Comparison of ENCODE assay signal across 8 cellular contexts in the genomic region with DNA sequence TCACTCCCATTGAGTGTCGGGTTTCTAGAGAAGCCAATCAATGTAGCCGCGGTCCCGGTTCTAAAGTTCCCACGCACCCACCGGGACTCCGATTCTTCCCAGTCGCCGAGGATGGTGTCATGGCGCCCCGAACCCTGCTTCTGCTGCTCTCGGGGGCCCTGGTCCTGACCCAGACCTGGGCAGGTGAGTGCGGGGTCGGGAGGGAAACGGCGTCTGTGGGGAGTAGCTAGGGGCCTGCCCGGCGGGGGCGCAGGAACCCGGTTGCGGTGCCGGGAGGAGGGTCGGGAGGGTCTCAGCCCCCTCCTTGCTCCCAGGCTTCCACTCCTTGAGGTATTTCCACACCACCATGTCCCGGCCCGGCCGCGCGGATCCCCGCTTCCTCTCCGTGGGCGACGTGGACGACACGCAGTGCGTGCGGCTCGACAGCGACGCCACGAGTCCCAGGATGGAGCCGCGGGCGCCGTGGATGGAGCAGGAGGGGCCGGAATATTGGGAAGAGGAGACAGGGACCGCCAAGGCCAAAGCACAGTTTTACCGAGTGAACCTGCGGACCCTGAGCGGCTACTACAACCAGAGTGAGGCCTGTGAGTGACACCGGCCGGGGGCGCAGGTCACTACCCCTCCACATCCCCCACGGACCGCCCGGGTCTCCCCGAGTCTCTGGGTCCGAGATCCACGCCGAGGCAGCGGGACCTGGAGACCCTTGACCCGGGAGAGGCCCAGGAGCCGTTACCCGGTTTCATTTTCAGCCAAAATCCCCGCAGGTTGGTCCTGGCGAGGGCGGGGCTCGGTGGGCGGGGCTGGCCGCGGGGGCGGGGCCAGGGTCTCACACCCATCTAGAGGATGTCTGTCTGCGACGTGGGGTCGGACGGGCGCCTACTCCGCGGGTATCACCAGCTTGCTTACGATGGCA. TPM values are rescaled to one million over a fixed set of nuclear protein-coding genes. Genes with fewer than 3 reads are reported as not detected.
DNase-seq lines count a peak whose midpoint lies in the region; ATAC-seq and TF ChIP-seq lines count a peak whose summit lies in the region.

No MANE protein-coding gene starts in this region.

- CTCF ChIA-PET in activated CD4-positive, alpha-beta memory T cell treated with anti-CD3 and anti-CD28 coated beads, Interleukin-2, amount 10 ng/mL, durations not matched to agents 7 days and 5 days (lab: Charles Lee), result interaction anchor here (1.3 to 1.7 kb wide), 4 partner anchors 24 to 54 kb away, joined by 3 to 6 read pairs (median 4); no protein-coding TSS in a partner anchor

- DNase-seq in DMS 273 (lab: John Stamatoyannopoulos, UW; ENCODE audit: unreplicated experiment), result peak; percentile 53
- DNase-seq in DMS 273 treated with DMSO at 0.1 percent for 48 hours (lab: John Stamatoyannopoulos, UW), result no peak
- DNase-seq in activated CD4-positive, alpha-beta memory T cell treated with anti-CD3 and anti-CD28 coated beads, Interleukin-2, amount 10 ng/mL, durations not matched to agents 7 days and 5 days, result peak; percentile 82
- peak; percentile 67 for DNase-seq in effector CD4-positive, alpha-beta T cell
- peak; percentile 19 for DNase-seq in mesendoderm
- DNase-seq in stimulated activated CD8-positive, alpha-beta memory T cell treated with anti-CD3 and anti-CD28 coated beads, Interleukin-12 subunit alpha, Interleukin-12 subunit beta, amount 100 ng/mL, for 1 hour (ENCODE audit: low read depth), result peak; percentile 63
- no peak for DNase-seq in BE2C

- no peaks in the 10 kb centered on the region for H3K79me2 ChIP-seq in mesendoderm (ENCODE audit: control insufficient read depth, insufficient read depth, low read length)

- no peak overlapping the region for H2BK15ac ChIP-seq in mesendoderm (replicated peaks; ENCODE audit: low read depth)

- H3K9me3 Mint-ChIP-seq in activated CD4-positive, alpha-beta memory T cell treated with anti-CD3 and anti-CD28 coated beads, Interleukin-2, amount 10 ng/mL, durations not matched to agents 7 days and 5 days, result peaks cover 8% of the 10 kb centered on the region

- H3K9me3 ChIP-seq in BE2C, result no peaks in the 10 kb centered on the region

- ATAC-seq in GM18907 (IDR thresholded peaks at IDR 0.05; ENCODE audit: unreplicated experiment), result no peak

- H3K56ac ChIP-seq in mesendoderm (ENCODE audit: low read length), result peak overlapping the region; percentile 56

- H3K36me3 ChIP-seq in mesendoderm (ENCODE audit: control insufficient read depth, insufficient read depth, low read length) (no peaks in the 10 kb centered on the region), BE2C (no peaks in the 10 kb centered on the region)

- no peak overlapping the region for H3K4ac ChIP-seq in mesendoderm (ENCODE audit: low read depth, low read length)

- H3K27ac ChIP-seq in mesendoderm (ENCODE audit: low read depth, low read length), result no peak overlapping the region

- H3K4me3 ChIP-seq in mesendoderm (ENCODE audit: low read length), result peak overlapping the region; percentile 41
- no peak overlapping the region for H3K4me3 ChIP-seq in BE2C (ENCODE audit: low read depth, low read length)

- WGBS in mesendoderm (ENCODE audit: extremely low coverage, insufficient coverage, low lambda C conversion rate), result no CpG with 5 or more reads among the region's 79 CpGs

- peak overlapping the region; percentile 82 for H3K4me3 Mint-ChIP-seq in activated CD4-positive, alpha-beta memory T cell treated with anti-CD3 and anti-CD28 coated beads, Interleukin-2, amount 10 ng/mL, durations not matched to agents 7 days and 5 days

- H4K5ac ChIP-seq in mesendoderm (ENCODE audit: low read length), result no peak overlapping the region

- H3K27me3 Mint-ChIP-seq in activated CD4-positive, alpha-beta memory T cell treated with anti-CD3 and anti-CD28 coated beads, Interleukin-2, amount 10 ng/mL, durations not matched to agents 7 days and 5 days, result peaks cover 50% of the 10 kb centered on the region

- H3K18ac ChIP-seq in mesendoderm (ENCODE audit: low read length), result no peak overlapping the region

- no peak for TF ChIP-seq CTCF in BE2C (IDR thresholded peaks at IDR 0.05; ENCODE audit: low read depth, low read length)

- peaks cover 15% of the 10 kb centered on the region for H3K36me3 Mint-ChIP-seq in activated CD4-positive, alpha-beta memory T cell treated with anti-CD3 and anti-CD28 coated beads, Interleukin-2, amount 10 ng/mL, durations not matched to agents 7 days and 5 days (ENCODE audit: low read depth)

- H3K27me3 ChIP-seq in mesendoderm (ENCODE audit: insufficient read depth, low read length, poor library complexity) (peaks cover 6% of the 10 kb centered on the region), BE2C (peaks cover 21% of the 10 kb centered on the region)

- peak overlapping the region; percentile 51 for H3K9ac ChIP-seq in mesendoderm (ENCODE audit: low read length)

- no peaks in the 10 kb centered on the region for H3K4me1 ChIP-seq in mesendoderm (ENCODE audit: control insufficient read depth, low read depth, low read length)
- no peaks in the 10 kb centered on the region for H3K4me1 ChIP-seq in BE2C

- no peak overlapping the region for H4K8ac ChIP-seq in mesendoderm (ENCODE audit: low read depth, low read length)

- POLR2A ChIA-PET in activated CD4-positive, alpha-beta memory T cell treated with anti-CD3 and anti-CD28 coated beads, Interleukin-2, amount 10 ng/mL, durations not matched to agents 7 days and 5 days (lab: Charles Lee), result interaction anchor here (1.0 to 1.1 kb wide), 2 partner anchors 43 to 142 kb away, joined by 3 to 4 read pairs; no protein-coding TSS in a partner anchor

- H2BK120ac ChIP-seq in mesendoderm (ENCODE audit: low read depth, low read length), result no peak overlapping the region

- H2AK5ac ChIP-seq in mesendoderm (ENCODE audit: low read length), result no peak overlapping the region

- no peak overlapping the region for H3K27ac Mint-ChIP-seq in activated CD4-positive, alpha-beta memory T cell treated with anti-CD3 and anti-CD28 coated beads, Interleukin-2, amount 10 ng/mL, durations not matched to agents 7 days and 5 days

- no peaks in the 10 kb centered on the region for H3K79me1 ChIP-seq in mesendoderm (ENCODE audit: low read length)

- H3K4me2 ChIP-seq in mesendoderm (ENCODE audit: low read length), result peak overlapping the region; percentile 84

- no peak overlapping the region for H2BK5ac ChIP-seq in mesendoderm (ENCODE audit: low read length)

- peak overlapping the region; percentile 15 for H3K23ac ChIP-seq in mesendoderm (ENCODE audit: low read length)

- peaks cover 20% of the 10 kb centered on the region for H3K4me1 Mint-ChIP-seq in activated CD4-positive, alpha-beta memory T cell treated with anti-CD3 and anti-CD28 coated beads, Interleukin-2, amount 10 ng/mL, durations not matched to agents 7 days and 5 days

RNA-seq across cellular contexts. Expression of gene HLA-G, which starts 35.2 kb away (rescaled TPM):
- under 1 TPM in 1 of 2 experiments, not detected in 1; 0.15 TPM for total RNA-seq in activated CD4-positive, alpha-beta memory T cell treated with anti-CD3 and anti-CD28 coated beads, Interleukin-2, amount 10 ng/mL, durations not matched to agents 7 days and 5 days
- 0.81 TPM for polyA plus RNA-seq in mesendoderm (2013, experiment 1 of 2)
- polyA plus RNA-seq in mesendoderm (2013, experiment 2 of 2), result 0.98 TPM
- polyA plus RNA-seq in BE2C (2012; ENCODE audit: insufficient read depth, insufficient read length, low read depth), result 0.97 TPM

Comparison
In these comparisons a context has a peak if more than half of its experiments do, and no peak if none do; other contexts are left out.
1. DNase-seq: peak in DMS 273 (single experiment), activated CD4-positive, alpha-beta memory T cell treated with anti-CD3 and anti-CD28 coated beads, Interleukin-2, amount 10 ng/mL, durations not matched to agents 7 days and 5 days (single experiment), effector CD4-positive, alpha-beta T cell (single experiment), mesendoderm (single experiment) and stimulated activated CD8-positive, alpha-beta memory T cell treated with anti-CD3 and anti-CD28 coated beads, Interleukin-12 subunit alpha, Interleukin-12 subunit beta, amount 100 ng/mL, for 1 hour (single experiment); none in DMS 273 treated with DMSO at 0.1 percent for 48 hours (single experiment) and BE2C (single experiment).